ENCODE assay signal across 26 cellular contexts in genomic region chr1:94550800-94551241, GRCh38. TPM values are rescaled to one million over a fixed set of nuclear protein-coding genes. Genes with fewer than 3 reads are reported as not detected.
DNase-seq lines count a peak whose midpoint lies in the region; ATAC-seq and TF ChIP-seq lines count a peak whose summit lies in the region.
"Had no signal": no experiment of that assay in that cellular context is flagged by ENCODE, and none has a peak within 500 bp of the region (broad histone marks: within the 10 kb centered on the region; RNA-seq: fewer than 3 reads in every experiment).

No MANE protein-coding gene starts in this region.

- H3K27me3 ChIP-seq in BLaER1: no peaks in the 10 kb centered on the region
- H3K27me3 ChIP-seq: SJSA1 had no signal

- H4K20me1 ChIP-seq in BLaER1: no peaks in the 10 kb centered on the region

- no peak for ATAC-seq in HG03521 (IDR thresholded peaks at IDR 0.05; ENCODE audit: unreplicated experiment)
- ATAC-seq: A549 had no signal

- DNase-seq in iris pigment epithelial cell (ENCODE audit: low read depth) (peak; percentile 71), progenitor cell of endocrine pancreas (ENCODE audit: low spot score, unreplicated experiment) (no peak), Kasumi-1 (lab: John Stamatoyannopoulos, UW) (no peak), hippocampal formation (lab: John Stamatoyannopoulos, UW) (no peak), GM19240 (ENCODE audit: insufficient read length, low spot score) (no peak)
- DNase-seq: central memory CD4-positive, alpha-beta T cell; DMS 273 treated with DMSO at 0.1 percent for 48 hours; effector CD4-positive, alpha-beta T cell; GDM1; hypothalamus; Karpas-422; NCI-H1092 treated with DMSO at 0.1 percent for 48 hours; NCI-H2107; NCI-H526; stimulated activated CD8-positive, alpha-beta memory T cell treated with anti-CD3 and anti-CD28 coated beads, Interleukin-4, amount 100 ng/mL, for 48 hours; substantia nigra; T1000 had no signal

- no peaks in the 10 kb centered on the region for H3K27me3 Mint-ChIP-seq in progenitor cell of endocrine pancreas

- no peak overlapping the region for H3K9ac ChIP-seq in BLaER1

- no peaks in the 10 kb centered on the region for H3K36me3 Mint-ChIP-seq in progenitor cell of endocrine pancreas (ENCODE audit: insufficient read depth)

- H3K36me3 ChIP-seq in BLaER1: no peaks in the 10 kb centered on the region
- H3K36me3 ChIP-seq: SJSA1 had no signal

- H3K4me3 Mint-ChIP-seq in progenitor cell of endocrine pancreas (ENCODE audit: low read depth): no peak overlapping the region

- no peak for TF ChIP-seq CTCF in VCaP (conservative IDR thresholded peaks at IDR 0.05)
- no peak for TF ChIP-seq CTCF in progenitor cell of endocrine pancreas (IDR thresholded peaks at IDR 0.05; ENCODE audit: unreplicated experiment)

- no peaks in the 10 kb centered on the region for H3K9me3 ChIP-seq in BLaER1
- H3K9me3 ChIP-seq: A549, SJSA1 had no signal

- H3K27ac Mint-ChIP-seq in progenitor cell of endocrine pancreas: peak overlapping the region; percentile 87
- H3K27ac Mint-ChIP-seq: activated T-helper 2 cell treated with anti-CD3 and anti-CD28 coated beads, Interferon-gamma antibody, Interleukin-2, Interleukin-4, amounts not matched to agents 10 μg/mL and 5 μg/mL and 100 μg/mL, durations not matched to agents 14 hours and 24 hours and 36 hours had no signal

- peaks cover 50% of the 10 kb centered on the region for H3K4me1 Mint-ChIP-seq in progenitor cell of endocrine pancreas (ENCODE audit: low read depth)

- H3K4me1 ChIP-seq in BLaER1: peaks cover 10% of the 10 kb centered on the region

- H3K9me3 Mint-ChIP-seq in progenitor cell of endocrine pancreas (ENCODE audit: low read depth): no peaks in the 10 kb centered on the region
- H3K9me3 Mint-ChIP-seq: activated T-helper 2 cell treated with anti-CD3 and anti-CD28 coated beads, Interferon-gamma antibody, Interleukin-2, Interleukin-4, amounts not matched to agents 10 μg/mL and 5 μg/mL and 100 μg/mL, durations not matched to agents 14 hours and 24 hours and 36 hours had no signal

- no peak overlapping the region for H3K4me3 ChIP-seq in BLaER1
- H3K4me3 ChIP-seq: A549, SJSA1, skin epidermis had no signal

- no peak overlapping the region for H3K27ac ChIP-seq in BLaER1
- H3K27ac ChIP-seq in VCaP: peak overlapping the region; percentile 45
- H3K27ac ChIP-seq: A549, C4-2B, SJSA1 had no signal

- H3K4me2 ChIP-seq in BLaER1: 0 out of 2 replicates have a peak overlapping the region, but pooled peaks have one; percentile 13
- H3K4me2 ChIP-seq: A549 had no signal

RNA-seq across cellular contexts. Expression of gene F3, which starts 9.3 kb away (rescaled TPM):
- total RNA-seq in progenitor cell of endocrine pancreas: 84.9 and 95.0 TPM in 2 replicates
- total RNA-seq: OCI-LY7 had no signal
